Comparison of ENCODE assay signal across 11 cellular contexts in genomic region chr4:53748328-53748772, GRCh38.
A peak's percentile ranks its signal among the peaks of the same experiment; 100 is the strongest.
DNase-seq lines count a peak whose midpoint lies in the region; ATAC-seq and TF ChIP-seq lines count a peak whose summit lies in the region.
"Had no signal": no experiment of that assay in that cellular context is flagged by ENCODE, and none has a peak within 500 bp of the region (broad histone marks: within the 10 kb centered on the region; RNA-seq: fewer than 3 reads in every experiment).

No MANE protein-coding gene starts in this region.

- TF ChIP-seq CTCF in choroid plexus epithelial cell (conservative IDR thresholded peaks at IDR 0.05; ENCODE audit: low read depth, low read length), result no peak
- no peak for TF ChIP-seq CTCF in right lobe of liver (IDR thresholded peaks at IDR 0.05)

- H3K4me3 ChIP-seq in choroid plexus epithelial cell (ENCODE audit: low read depth, low read length) (no peak overlapping the region), right lobe of liver (no peak overlapping the region)
- H3K4me3 ChIP-seq: SJCRH30 had no signal

- WGBS in right lobe of liver (ENCODE audit: insufficient coverage, low coverage, low lambda C conversion rate, missing lambda C conversion rate), result 45% methylated on average over 2 of the region's 2 CpGs

- H3K27me3 ChIP-seq in right lobe of liver, result no peaks in the 10 kb centered on the region
- H3K27me3 ChIP-seq: SJCRH30 had no signal

- intact Hi-C loops in left ventricle myocardium superior (cut with micrococcal nuclease) (no loop called here), right lobe of liver (cut with DNase I) (no loop called here)

- no peaks in the 10 kb centered on the region for H3K4me1 ChIP-seq in right lobe of liver

- no peak overlapping the region for H3K27ac ChIP-seq in right lobe of liver
- H3K27ac ChIP-seq: SJCRH30 had no signal

- H3K36me3 ChIP-seq in right lobe of liver, result no peaks in the 10 kb centered on the region
- H3K36me3 ChIP-seq: SJCRH30 had no signal

- DNase-seq in choroid plexus epithelial cell (ENCODE audit: low read depth) (peak; percentile 11), left ventricle myocardium superior (no peak), NCI-H2171 treated with DMSO at 0.1 percent for 48 hours (lab: John Stamatoyannopoulos, UW) (no peak), right lobe of liver (no peak)
- no peak for DNase-seq in activated naive CD4-positive, alpha-beta T cell treated with Interleukin-2 at 50 U/mL for 16 hours
- DNase-seq: activated gamma-delta T cell; stimulated activated CD4-positive, alpha-beta T cell treated with anti-CD3 and anti-CD28 coated beads, Interleukin-15, amount 100 ng/mL, for 24 hours had no signal

- TF ChIP-seq POLR2A in GM18505 (IDR thresholded peaks at IDR 0.05; ENCODE audit: borderline replicate concordance, extremely low read depth, insufficient read depth, insufficient read length) (no peak), right lobe of liver (IDR thresholded peaks at IDR 0.05) (no peak)

- H3K9me3 ChIP-seq in right lobe of liver, result no peaks in the 10 kb centered on the region
- H3K9me3 ChIP-seq: SJCRH30 had no signal

- ATAC-seq in GM18505 (IDR thresholded peaks at IDR 0.05; ENCODE audit: unreplicated experiment) (peak; percentile 97), GM21526 (IDR thresholded peaks at IDR 0.05; ENCODE audit: low FRiP score, unreplicated experiment) (peak; percentile 94), HG03342 (IDR thresholded peaks at IDR 0.05; ENCODE audit: unreplicated experiment) (peak; percentile 95), left ventricle myocardium superior (no peak), right lobe of liver (no peak)

Comparison
In these comparisons a context has a peak if more than half of its experiments do, and no peak if none do; other contexts are left out.
1. ATAC-seq: peak in GM18505 (single experiment), GM21526 (single experiment) and HG03342 (single experiment); none in left ventricle myocardium superior (single experiment) and right lobe of liver (0 of 4).